In the genomic region with DNA sequence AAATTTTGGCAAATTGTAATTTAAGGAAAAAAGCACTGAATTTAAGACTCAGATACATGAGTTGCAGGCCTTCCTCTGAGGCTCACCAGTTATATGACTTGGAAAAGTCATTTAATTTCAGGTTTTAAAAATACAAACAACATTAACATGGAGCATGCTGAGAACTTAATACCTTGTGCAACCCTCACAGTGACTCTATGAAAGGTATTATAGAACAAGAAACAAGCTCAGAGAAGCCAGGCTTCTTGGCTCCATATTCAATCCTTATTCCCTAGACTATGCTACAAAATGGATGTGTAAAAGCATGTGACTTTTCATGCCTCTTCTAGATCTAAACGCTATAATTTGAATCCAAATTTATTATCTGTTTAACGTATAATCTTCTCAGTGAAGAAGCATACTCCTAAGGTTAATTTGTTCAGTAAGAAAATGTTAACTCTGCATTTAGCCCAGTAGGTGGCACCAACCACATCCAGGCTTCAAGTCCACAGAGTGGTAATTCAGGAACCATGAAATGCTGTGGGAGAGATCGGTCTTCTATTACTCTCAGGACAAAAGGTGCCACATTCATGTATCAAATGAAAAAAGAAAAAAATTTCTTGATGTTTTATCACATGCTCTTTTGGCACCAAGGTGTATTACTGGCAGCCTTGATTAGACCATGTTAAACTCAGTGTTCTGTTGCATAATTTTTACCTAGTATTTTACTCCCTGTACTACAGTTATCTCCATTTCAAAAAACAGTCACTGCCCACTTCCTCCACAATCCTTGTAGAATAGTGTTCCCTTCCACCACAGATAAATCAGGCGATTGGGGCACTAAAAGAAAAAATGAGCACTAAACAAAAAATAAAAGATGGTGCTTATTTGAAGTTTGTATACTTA, we compare ENCODE assay signal across 9 cellular contexts. TPM values are rescaled to one million over a fixed set of nuclear protein-coding genes. Genes with fewer than 3 reads are reported as not detected.
DNase-seq lines count a peak whose midpoint lies in the region; ATAC-seq and TF ChIP-seq lines count a peak whose summit lies in the region.
"Had no signal": no experiment of that assay in that cellular context is flagged by ENCODE, and none has a peak within 500 bp of the region (broad histone marks: within the 10 kb centered on the region; RNA-seq: fewer than 3 reads in every experiment).

No MANE protein-coding gene starts in this region.

- peak overlapping the region; percentile 33 for H2AFZ ChIP-seq in neuronal stem cell (ENCODE audit: low read length)

- H3K9me3 Mint-ChIP-seq in activated T-cell treated with anti-CD3 and anti-CD28 coated beads, Interleukin-2, amount 50 U/mL, for 72 hours, result no peaks in the 10 kb centered on the region
- H3K9me3 Mint-ChIP-seq: T-helper 1 cell treated with Interleukin-12 subunit alpha and Interleukin-12 subunit beta and Interleukin-4 antibody, amounts not matched to agents 30 μg/mL and 1 μg/mL, for 36 hours had no signal

- ATAC-seq in GM19023 (IDR thresholded peaks at IDR 0.05; ENCODE audit: unreplicated experiment), result peak; percentile 64
- ATAC-seq in HG03342 (IDR thresholded peaks at IDR 0.05; ENCODE audit: unreplicated experiment), result peak; percentile 87
- peak; percentile 76 to 78 for ATAC-seq in activated T-cell treated with anti-CD3 and anti-CD28 coated beads, Interleukin-2, amount 50 U/mL, for 72 hours (replicated peaks in 1 of 2)
- no peak for ATAC-seq in HG03442 (IDR thresholded peaks at IDR 0.05; ENCODE audit: unreplicated experiment)

- peak; percentile 49 for DNase-seq in COLO668 (lab: John Stamatoyannopoulos, UW; ENCODE audit: unreplicated experiment)
- DNase-seq in NCI-H524 treated with DMSO at 0.1 percent for 48 hours (lab: John Stamatoyannopoulos, UW), result peak; percentile 33
- peak; percentile 25 for DNase-seq in activated T-cell treated with anti-CD3 and anti-CD28 coated beads, Interleukin-2, amount 50 U/mL, for 72 hours
- peak; percentile 74 for DNase-seq in fibroblast of villous mesenchyme (ENCODE audit: low read depth)
- peak; percentile 32 for DNase-seq in neuronal stem cell (ENCODE audit: low spot score)

- no peak overlapping the region for H3K4me2 ChIP-seq in neuronal stem cell (ENCODE audit: insufficient read depth, low read length, poor library complexity, severe bottlenecking)

- H3K36me3 Mint-ChIP-seq in activated T-cell treated with anti-CD3 and anti-CD28 coated beads, Interleukin-2, amount 50 U/mL, for 72 hours (ENCODE audit: insufficient read depth in 2 of 2), result no peaks in the 10 kb centered on the region

- no peaks in the 10 kb centered on the region for H3K36me3 ChIP-seq in neuronal stem cell (replicated peaks in 1 of 2; ENCODE audit: control insufficient read depth in 2 of 2, insufficient read depth in 2 of 2, low read length in 2 of 2)

- no peaks in the 10 kb centered on the region for H3K27me3 ChIP-seq in neuronal stem cell (ENCODE audit: control insufficient read depth in 3 of 3, insufficient read depth in 3 of 3, low read depth in 1 of 3, low read length in 3 of 3)

- H3K23ac ChIP-seq in neuronal stem cell (ENCODE audit: low read depth, low read length, poor library complexity), result no peak overlapping the region

- no peak overlapping the region for H2BK120ac ChIP-seq in neuronal stem cell (ENCODE audit: low read depth, low read length)

- WGBS in neuronal stem cell (ENCODE audit: extremely low coverage in 2 of 2, insufficient read length in 2 of 2, insufficient replicate concordance in 1 of 2), 2 donors, result no CpG with 5 or more reads among the region's 4 CpGs

- H3K4me1 ChIP-seq in neuronal stem cell (ENCODE audit: control insufficient read depth in 2 of 2, insufficient read depth in 1 of 2, low read depth in 1 of 2, low read length in 2 of 2), result no peaks in the 10 kb centered on the region

- no peak overlapping the region for H3K4ac ChIP-seq in neuronal stem cell (ENCODE audit: low read length)

- no peak overlapping the region for H2BK5ac ChIP-seq in neuronal stem cell (ENCODE audit: low read length)

- H4K91ac ChIP-seq in neuronal stem cell (ENCODE audit: low read depth, low read length, poor library complexity), result no peak overlapping the region

- H3K4me1 Mint-ChIP-seq in activated T-cell treated with anti-CD3 and anti-CD28 coated beads, Interleukin-2, amount 50 U/mL, for 72 hours (ENCODE audit: low read depth), result peaks cover 23% of the 10 kb centered on the region

- TF ChIP-seq CTCF in fibroblast of villous mesenchyme (IDR thresholded peaks at IDR 0.05; ENCODE audit: insufficient read depth, low read depth, low read length), result peak; percentile 75

- no peak overlapping the region for H3K27ac ChIP-seq in neuronal stem cell (replicated peaks; ENCODE audit: low read length)

- peak overlapping the region in 1 of 2 donors; percentile 29 for H3K4me3 Mint-ChIP-seq in activated T-cell treated with anti-CD3 and anti-CD28 coated beads, Interleukin-2, amount 50 U/mL, for 72 hours
- H3K4me3 Mint-ChIP-seq: T-helper 1 cell treated with Interleukin-12 subunit alpha and Interleukin-12 subunit beta and Interleukin-4 antibody, amounts not matched to agents 30 μg/mL and 1 μg/mL, for 36 hours had no signal

- no peak overlapping the region for H2BK12ac ChIP-seq in neuronal stem cell (ENCODE audit: low read length)

- no peaks in the 10 kb centered on the region for H3K9me3 ChIP-seq in neuronal stem cell (replicated peaks in 1 of 2; ENCODE audit: control insufficient read depth in 2 of 2, insufficient read depth in 1 of 2, low read depth in 1 of 2, low read length in 2 of 2)

- no peak overlapping the region for H3K9ac ChIP-seq in neuronal stem cell (ENCODE audit: low read depth, low read length, poor library complexity)

- H3K27ac Mint-ChIP-seq in activated T-cell treated with anti-CD3 and anti-CD28 coated beads, Interleukin-2, amount 50 U/mL, for 72 hours, result no peak overlapping the region
- H3K27ac Mint-ChIP-seq: T-helper 1 cell treated with Interleukin-12 subunit alpha and Interleukin-12 subunit beta and Interleukin-4 antibody, amounts not matched to agents 30 μg/mL and 1 μg/mL, for 36 hours had no signal

- H3K14ac ChIP-seq in neuronal stem cell (ENCODE audit: low read length), result no peak overlapping the region

- H3K4me3 ChIP-seq in fibroblast of villous mesenchyme (ENCODE audit: low read depth, low read length) (no peak overlapping the region), neuronal stem cell (ENCODE audit: low read length in 2 of 2) (no peak overlapping the region)

- no peak overlapping the region for H3K18ac ChIP-seq in neuronal stem cell (ENCODE audit: low read length)

- no peaks in the 10 kb centered on the region for H3K27me3 Mint-ChIP-seq in activated T-cell treated with anti-CD3 and anti-CD28 coated beads, Interleukin-2, amount 50 U/mL, for 72 hours (ENCODE audit: low read depth)

- H3K79me1 ChIP-seq in neuronal stem cell (ENCODE audit: low read depth, low read length), result no peaks in the 10 kb centered on the region

- no peak overlapping the region for H2AK5ac ChIP-seq in neuronal stem cell (ENCODE audit: low read depth, low read length)

- no peak overlapping the region for H4K8ac ChIP-seq in neuronal stem cell (ENCODE audit: low read depth, low read length)

- no peak overlapping the region for H2BK15ac ChIP-seq in neuronal stem cell (ENCODE audit: low read length)

RNA-seq across cellular contexts. Expression of gene CCDC196, which starts 9.3 kb away (rescaled TPM):
- total RNA-seq in activated T-cell treated with anti-CD3 and anti-CD28 coated beads, Interleukin-2, amount 50 U/mL, for 72 hours, result not detected
- not detected in 2 replicates for total RNA-seq in fibroblast of villous mesenchyme
- not detected for polyA plus RNA-seq in neuronal stem cell (2013, experiment 1 of 2)
- polyA plus RNA-seq in neuronal stem cell (2013, experiment 2 of 2), result not detected

RNA-seq across cellular contexts. Expression of gene GPHN, which starts 12.5 kb away (rescaled TPM):
- total RNA-seq in activated T-cell treated with anti-CD3 and anti-CD28 coated beads, Interleukin-2, amount 50 U/mL, for 72 hours, result 10 to 100 TPM; 18.1 to 21.2 TPM
- total RNA-seq in fibroblast of villous mesenchyme, result 5.8 and 9.1 TPM in 2 replicates
- 21.1 TPM for polyA plus RNA-seq in neuronal stem cell (2013, experiment 1 of 2)
- polyA plus RNA-seq in neuronal stem cell (2013, experiment 2 of 2), result 20.2 TPM
